ENCODE assay signal across 1 cellular context in genomic region chr15:38622908-38623307, GRCh38.
TF ChIP-seq lines count a peak whose summit lies in the region.

No MANE protein-coding gene starts in this region.

TF ChIP-seq in GM12878, 131 proteins besides CTCF, POLR2A, EP300 and RAD21 (continues in another document):
- 0 out of 2 replicates have a peak, but pooled peaks have one; percentile 29 for TF ChIP-seq NKRF (conservative IDR thresholded peaks at IDR 0.05)
- TF ChIP-seq E4F1 (IDR thresholded peaks at IDR 0.05; ENCODE audit: borderline replicate concordance, partially characterized antibody): no peak
- peak in 1 of 2 experiments; percentile 75; a peak in 2 of 4 replicates for TF ChIP-seq BHLHE40 (IDR thresholded peaks at IDR 0.05; ENCODE audit: borderline replicate concordance in 1 of 2, low read depth in 2 of 2, low read length in 1 of 2)
- no peak for TF ChIP-seq CBX3 (IDR thresholded peaks at IDR 0.05; ENCODE audit: borderline replicate concordance, low read depth)
- TF ChIP-seq FOS (IDR thresholded peaks at IDR 0.05; ENCODE audit: borderline replicate concordance, extremely low read depth, insufficient read length): no peak
- no peak for TF ChIP-seq ZNF274 (IDR thresholded peaks at IDR 0.05; ENCODE audit: insufficient read depth, insufficient read length)
- no peak for TF ChIP-seq E2F4 (IDR thresholded peaks at IDR 0.05; ENCODE audit: low read depth, low read length)
- no peak for TF ChIP-seq JUNB (IDR thresholded peaks at IDR 0.05)
- TF ChIP-seq TBL1XR1 (IDR thresholded peaks at IDR 0.05; ENCODE audit: low read depth, low read length): no peak
- no peak for TF ChIP-seq BCL3 (IDR thresholded peaks at IDR 0.05; ENCODE audit: borderline replicate concordance, insufficient read depth, low read depth, low read length, poor library complexity, severe bottlenecking)
- peak; percentile 99 for TF ChIP-seq SMARCA5 (IDR thresholded peaks at IDR 0.05)
- TF ChIP-seq RB1 (IDR thresholded peaks at IDR 0.05; ENCODE audit: borderline replicate concordance): peak; percentile 87; the same call in 1 of the 2 replicates
- no peak for TF ChIP-seq RUNX3 (IDR thresholded peaks at IDR 0.05; ENCODE audit: low read length)
- TF ChIP-seq POLR2AphosphoS5 (IDR thresholded peaks at IDR 0.05; ENCODE audit: low read length): no peak
- TF ChIP-seq FOXK2 (IDR thresholded peaks at IDR 0.05): no peak
- no peak for TF ChIP-seq MAX (IDR thresholded peaks at IDR 0.05; ENCODE audit: low read depth, low read length)
- TF ChIP-seq MTA2 (IDR thresholded peaks at IDR 0.05; ENCODE audit: low read depth): peak; percentile 90
- TF ChIP-seq SMAD5 (IDR thresholded peaks at IDR 0.05; ENCODE audit: low read depth): no peak
- TF ChIP-seq EED (IDR thresholded peaks at IDR 0.05; ENCODE audit: low read depth): no peak
- TF ChIP-seq PAX5 (IDR thresholded peaks at IDR 0.05; ENCODE audit: borderline replicate concordance, low read depth, low read length): no peak
- TF ChIP-seq ZBTB11 (CRISPR knock-in tag; IDR thresholded peaks at IDR 0.05): no peak
- peak; percentile 100 for TF ChIP-seq GATAD2B (conservative IDR thresholded peaks at IDR 0.05; ENCODE audit: low read depth)
- no peak for TF ChIP-seq ZNF24 (IDR thresholded peaks at IDR 0.05)
- peak; percentile 96 for TF ChIP-seq SMAD1 (IDR thresholded peaks at IDR 0.05; ENCODE audit: low read depth, partially characterized antibody)
- TF ChIP-seq SP1 (IDR thresholded peaks at IDR 0.05; ENCODE audit: low read depth, low read length): no peak
- no peak for TF ChIP-seq ZBTB40 (IDR thresholded peaks at IDR 0.05; ENCODE audit: borderline replicate concordance)
- TF ChIP-seq HDGF (IDR thresholded peaks at IDR 0.05): no peak
- TF ChIP-seq JUND (IDR thresholded peaks at IDR 0.05; ENCODE audit: low read depth, low read length): no peak
- no peak for TF ChIP-seq ELK1 (IDR thresholded peaks at IDR 0.05; ENCODE audit: low read depth, low read length)
- TF ChIP-seq PRDM15 (CRISPR knock-in tag; IDR thresholded peaks at IDR 0.05): no peak
- TF ChIP-seq BCLAF1 (IDR thresholded peaks at IDR 0.05): no peak
